7 cellular contexts compared by ENCODE assay signal in genomic region chr4:81919238-81919637, GRCh38.
DNase-seq lines count a peak whose midpoint lies in the region; ATAC-seq and TF ChIP-seq lines count a peak whose summit lies in the region.

No MANE protein-coding gene starts in this region.

- H3K27ac ChIP-seq in MM.1S (ENCODE audit: low read length): no peak overlapping the region
- H3K27ac ChIP-seq in uterus: no peak overlapping the region

- peak; percentile 58 for TF ChIP-seq CTCF in GM12873 (IDR thresholded peaks at IDR 0.05; ENCODE audit: insufficient read depth, low read depth, low read length, missing control alignments)
- peak; percentile 19; the same call in 1 of the 2 replicates for TF ChIP-seq CTCF in MM.1S (IDR thresholded peaks at IDR 0.05; ENCODE audit: low read length)
- no peak for TF ChIP-seq CTCF in uterus (IDR thresholded peaks at IDR 0.05)

- peak; percentile 64 for ATAC-seq in GM21447 (IDR thresholded peaks at IDR 0.05; ENCODE audit: unreplicated experiment)
- ATAC-seq in esophagus mucosa: peak; percentile 67

- H4K20me1 ChIP-seq in MM.1S (ENCODE audit: insufficient read depth, low read length): no peaks in the 10 kb centered on the region

- no peaks in the 10 kb centered on the region for H3K79me2 ChIP-seq in MM.1S (ENCODE audit: low read length)

- H3F3A ChIP-seq in MM.1S (ENCODE audit: insufficient read depth, low read length): no peaks in the 10 kb centered on the region

- H3K9me3 ChIP-seq in MM.1S (replicated peaks; ENCODE audit: insufficient read depth, low read length) (no peaks in the 10 kb centered on the region), uterus (no peaks in the 10 kb centered on the region)

- H3K36me3 Mint-ChIP-seq in activated naive CD4-positive, alpha-beta T cell treated with anti-CD3 and anti-CD28 coated beads, Interleukin-2, amount 10 ng/mL, durations not matched to agents 7 days and 5 days: no peaks in the 10 kb centered on the region

- DNase-seq in MM.1S (peak; percentile 35), uterus (no peak), T-helper 9 cell (no peak)
- DNase-seq in activated naive CD4-positive, alpha-beta T cell treated with anti-CD3 and anti-CD28 coated beads, Interleukin-2, amount 10 ng/mL, durations not matched to agents 7 days and 5 days: no peak

- no peak overlapping the region for H3K9ac ChIP-seq in MM.1S (ENCODE audit: low read length)

- no peak overlapping the region for H2AFZ ChIP-seq in MM.1S (ENCODE audit: low read length)

- H3K36me3 ChIP-seq in MM.1S (replicated peaks; ENCODE audit: insufficient read depth, low read length): no peaks in the 10 kb centered on the region
- no peaks in the 10 kb centered on the region for H3K36me3 ChIP-seq in uterus

- H3K9me3 Mint-ChIP-seq in activated naive CD4-positive, alpha-beta T cell treated with anti-CD3 and anti-CD28 coated beads, Interleukin-2, amount 10 ng/mL, durations not matched to agents 7 days and 5 days: no peaks in the 10 kb centered on the region

- H3K4me1 ChIP-seq in MM.1S (ENCODE audit: low read length): no peaks in the 10 kb centered on the region
- H3K4me1 ChIP-seq in uterus: no peaks in the 10 kb centered on the region

- CTCF ChIA-PET in activated naive CD4-positive, alpha-beta T cell treated with anti-CD3 and anti-CD28 coated beads, Interleukin-2, amount 10 ng/mL, durations not matched to agents 7 days and 5 days (lab: Charles Lee): interaction anchor here (1.1 to 1.8 kb wide), 5 partner anchors 14 to 452 kb away, joined by 3 to 7 read pairs (median 3); no protein-coding TSS in a partner anchor

- no peak for TF ChIP-seq POLR2A in uterus (IDR thresholded peaks at IDR 0.05)

- H3K4me3 ChIP-seq in MM.1S (ENCODE audit: low read length): no peak overlapping the region
- no peak overlapping the region for H3K4me3 ChIP-seq in uterus

- H3K9me2 ChIP-seq in MM.1S (replicated peaks; ENCODE audit: insufficient read depth, low read length): no peaks in the 10 kb centered on the region

- H3K27ac Mint-ChIP-seq in activated naive CD4-positive, alpha-beta T cell treated with anti-CD3 and anti-CD28 coated beads, Interleukin-2, amount 10 ng/mL, durations not matched to agents 7 days and 5 days: no peak overlapping the region

- H3K4me3 Mint-ChIP-seq in activated naive CD4-positive, alpha-beta T cell treated with anti-CD3 and anti-CD28 coated beads, Interleukin-2, amount 10 ng/mL, durations not matched to agents 7 days and 5 days: no peak overlapping the region

- H3K4me2 ChIP-seq in MM.1S (ENCODE audit: low read depth, low read length): no peak overlapping the region

- intact Hi-C loops in uterus (cut with DNase I; ENCODE audit: low total_unique reads): no loop called here

- no peaks in the 10 kb centered on the region for H3K4me1 Mint-ChIP-seq in activated naive CD4-positive, alpha-beta T cell treated with anti-CD3 and anti-CD28 coated beads, Interleukin-2, amount 10 ng/mL, durations not matched to agents 7 days and 5 days

- H3K27me3 ChIP-seq in MM.1S (replicated peaks; ENCODE audit: insufficient read depth, low read length) (no peaks in the 10 kb centered on the region), uterus (no peaks in the 10 kb centered on the region)

- H3K27me3 Mint-ChIP-seq in activated naive CD4-positive, alpha-beta T cell treated with anti-CD3 and anti-CD28 coated beads, Interleukin-2, amount 10 ng/mL, durations not matched to agents 7 days and 5 days: peaks cover 11% of the 10 kb centered on the region

Comparison
In these comparisons a context has a peak if more than half of its experiments do, and no peak if none do; other contexts are left out.
1. CTCF ChIP-seq: peak in GM12873 (single experiment) and MM.1S (single experiment); none in uterus (0 of 4).